32 cellular contexts compared by ENCODE assay signal in genomic region chr1:125080077-125080476, GRCh38.
"Had no signal": no experiment of that assay in that cellular context is flagged by ENCODE, and none has a peak within 500 bp of the region (broad histone marks: within the 10 kb centered on the region; RNA-seq: fewer than 3 reads in every experiment).

No MANE protein-coding gene starts in this region.

- H3K27me3 Mint-ChIP-seq: activated CD4-positive, alpha-beta T cell treated with anti-CD3 and anti-CD28 coated beads, Interleukin-2, amount 10 ng/mL, durations not matched to agents 24 days and 14 days; activated CD8-positive, alpha-beta T cell treated with anti-CD3 and anti-CD28 coated beads for 36 hours; brain had no signal

- H3K4me3 ChIP-seq: adrenal gland, MG63, Peyer's patch, SJSA1 had no signal

- H3K9me3 ChIP-seq: SJSA1, SK-N-SH had no signal

- DNase-seq: activated CD4-positive, alpha-beta T cell treated with anti-CD3 and anti-CD28 coated beads, Interleukin-2, amount 10 ng/mL, durations not matched to agents 24 days and 14 days; activated CD4-positive, alpha-beta T cell treated with anti-CD3 and anti-CD28 coated beads, Interleukin-2, amount 50 U/mL, for 4 hours; activated CD8-positive, alpha-beta T cell treated with anti-CD3 and anti-CD28 coated beads for 36 hours; activated gamma-delta T cell; activated naive CD4-positive, alpha-beta T cell treated with anti-CD3 and anti-CD28 coated beads for 36 hours; activated T-cell treated with anti-CD3 and anti-CD28 coated beads, Interleukin-2, amount 50 U/mL, for 1 hour; adrenal gland; caudate nucleus; MG63; NCI-H1092; NCI-H1417; NCI-H146; NCI-H187; NCI-H2029 treated with DMSO at 0.1 percent for 48 hours; NCI-H2107; NCI-H2171; NCI-H510A; NCI-H526; NCI-H748 treated with DMSO at 0.1 percent for 48 hours; NK-92 treated with Interleukin-12 subunit alpha and Interleukin-12 subunit beta, amount 100 ng/mL, for 24 hours; PC-3; Peyer's patch; RPMI8226; SHP77 treated with DMSO at 0.1 percent for 48 hours; SK-N-SH had no signal

- H3K4me1 Mint-ChIP-seq: activated CD4-positive, alpha-beta T cell treated with anti-CD3 and anti-CD28 coated beads, Interleukin-2, amount 10 ng/mL, durations not matched to agents 24 days and 14 days; brain had no signal

- H3K27ac ChIP-seq: adrenal gland, KMS-11, Peyer's patch, SJSA1 had no signal

- H3K27me3 ChIP-seq: MG63, Peyer's patch, SJSA1 had no signal

- H3K4me3 Mint-ChIP-seq: activated CD4-positive, alpha-beta T cell treated with anti-CD3 and anti-CD28 coated beads, Interleukin-2, amount 10 ng/mL, durations not matched to agents 24 days and 14 days; activated CD8-positive, alpha-beta T cell treated with anti-CD3 and anti-CD28 coated beads for 36 hours; activated naive CD4-positive, alpha-beta T cell treated with anti-CD3 and anti-CD28 coated beads for 36 hours; brain; T-helper 1 cell treated with Interleukin-12 subunit alpha and Interleukin-12 subunit beta and Interleukin-4 antibody, amounts not matched to agents 30 μg/mL and 1 μg/mL, for 36 hours; T-helper 2 cell treated with Interferon-gamma antibody and Interleukin-4, amounts not matched to agents 5 μg/mL and 100 μg/mL, for 36 hours had no signal

- H3K9ac ChIP-seq: KMS-11, SK-N-SH had no signal

- H3K4me1 ChIP-seq: adrenal gland, Peyer's patch, SJSA1 had no signal

- H3K36me3 ChIP-seq: adrenal gland, MG63, Peyer's patch, SJSA1 had no signal

- ATAC-seq: activated CD8-positive, alpha-beta T cell treated with anti-CD3 and anti-CD28 coated beads for 36 hours; activated naive CD4-positive, alpha-beta T cell treated with anti-CD3 and anti-CD28 coated beads, Interleukin-2, amount 50 U/mL, for 72 hours; PC-3 had no signal

- H3K27ac Mint-ChIP-seq: activated CD4-positive, alpha-beta T cell treated with anti-CD3 and anti-CD28 coated beads, Interleukin-2, amount 10 ng/mL, durations not matched to agents 24 days and 14 days; activated CD8-positive, alpha-beta T cell treated with anti-CD3 and anti-CD28 coated beads for 36 hours; activated naive CD4-positive, alpha-beta T cell treated with anti-CD3 and anti-CD28 coated beads for 36 hours; activated naive CD4-positive, alpha-beta T cell treated with anti-CD3 and anti-CD28 coated beads, Interleukin-2, amount 50 U/mL, for 72 hours; activated T-helper 2 cell treated with anti-CD3 and anti-CD28 coated beads, Interferon-gamma antibody, Interleukin-2, Interleukin-4, amounts not matched to agents 10 μg/mL and 5 μg/mL and 100 μg/mL, durations not matched to agents 14 hours and 24 hours and 36 hours; brain; T-helper 1 cell treated with Interleukin-12 subunit alpha and Interleukin-12 subunit beta and Interleukin-4 antibody, amounts not matched to agents 30 μg/mL and 1 μg/mL, for 36 hours; T-helper 2 cell treated with Interferon-gamma antibody and Interleukin-4, amounts not matched to agents 5 μg/mL and 100 μg/mL, for 36 hours had no signal
